8 cellular contexts compared by ENCODE assay signal in genomic region chr9:133125706-133126696, GRCh38. TPM values are rescaled to one million over a fixed set of nuclear protein-coding genes. Genes with fewer than 3 reads are reported as not detected.
A peak's percentile ranks its signal among the peaks of the same experiment; 100 is the strongest.
DNase-seq lines count a peak whose midpoint lies in the region; ATAC-seq and TF ChIP-seq lines count a peak whose summit lies in the region.

No MANE protein-coding gene starts in this region.

- H3K9me3 ChIP-seq in osteoblast (ENCODE audit: low read depth, low read length) (no peaks in the 10 kb centered on the region), Caco-2 (no peaks in the 10 kb centered on the region)

- no TSS peak for BruUV-seq in Caco-2 (replicated peaks; lab: Mats Ljungman, UMichigan)

- intact Hi-C loops in Caco-2 (cut with micrococcal nuclease; ENCODE audit: unreplicated experiment): no loop called here

- H3K4me3 Mint-ChIP-seq in IgD-negative memory B cell (peak overlapping the region; percentile 0 to 91 (median 82)), Caco-2 (ENCODE audit: unreplicated experiment) (no peak overlapping the region)

- H3K27ac ChIP-seq in cingulate gyrus (ENCODE audit: low read depth, low read length) (peak overlapping the region; percentile 91), osteoblast (ENCODE audit: low read depth, low read length) (no peak overlapping the region)

- CTCF ChIA-PET in Caco-2 (lab: Charles Lee): no interaction called here

- no peaks in the 10 kb centered on the region for H3K9me3 Mint-ChIP-seq in IgD-negative memory B cell
- no peaks in the 10 kb centered on the region for H3K9me3 Mint-ChIP-seq in Caco-2 (ENCODE audit: unreplicated experiment)

- no peak for ATAC-seq in HG03025 (IDR thresholded peaks at IDR 0.05; ENCODE audit: low FRiP score, unreplicated experiment)

- POLR2A ChIA-PET in Caco-2 (lab: Charles Lee): interaction anchor here (0.5 kb wide), 1 partner anchor 23 kb away, joined by 3 read pairs; no protein-coding TSS in a partner anchor

- H3K27ac Mint-ChIP-seq in IgD-negative memory B cell: peak overlapping the region; percentile 88 to 97 (median 97)
- H3K27ac Mint-ChIP-seq in Caco-2 (ENCODE audit: unreplicated experiment): no peak overlapping the region

- no peaks in the 10 kb centered on the region for H3K79me2 ChIP-seq in osteoblast (ENCODE audit: insufficient read depth, low read length)

- H3K27me3 ChIP-seq in GM06990 (replicated peaks; ENCODE audit: control insufficient read depth, insufficient read depth, low read length): no peaks in the 10 kb centered on the region
- peaks cover 15% of the 10 kb centered on the region for H3K27me3 ChIP-seq in osteoblast (ENCODE audit: insufficient read depth, low read length)
- H3K27me3 ChIP-seq in Caco-2 (replicated peaks; ENCODE audit: control insufficient read depth, insufficient read depth, low read length): no peaks in the 10 kb centered on the region

- peak; percentile 78 for DNase-seq in GM06990 (ENCODE audit: extremely low read depth, insufficient read length)
- peak; percentile 99 for DNase-seq in osteoblast (ENCODE audit: insufficient read length, low spot score, missing footprints)
- no peak for DNase-seq in NCI-H345 (lab: John Stamatoyannopoulos, UW)
- DNase-seq in Caco-2: no peak
- no peak for DNase-seq in stimulated activated naive CD4-positive, alpha-beta T cell treated with Interleukin-2 at 50 U/mL for 16 hours (lab: John Stamatoyannopoulos, UW)

- H3K4me3 ChIP-seq in GM06990 (replicated peaks; ENCODE audit: low read depth, low read length): peak overlapping the region; percentile 58
- H3K4me3 ChIP-seq in osteoblast (ENCODE audit: insufficient read depth, low read length): peak overlapping the region; percentile 62
- H3K4me3 ChIP-seq in Caco-2 (ENCODE audit: low read depth, low read length): no peak overlapping the region

- peaks cover 1% of the 10 kb centered on the region for H3K36me3 Mint-ChIP-seq in IgD-negative memory B cell
- peaks cover 7% of the 10 kb centered on the region for H3K36me3 Mint-ChIP-seq in Caco-2 (ENCODE audit: insufficient read depth, unreplicated experiment)

- TF ChIP-seq CTCF in GM06990 (IDR thresholded peaks at IDR 0.05; ENCODE audit: insufficient read depth, low read length, poor library complexity, severe bottlenecking) (no peak), osteoblast (IDR thresholded peaks at IDR 0.05; ENCODE audit: extremely low read depth, low read depth, low read length) (no peak), Caco-2 (IDR thresholded peaks at IDR 0.05; ENCODE audit: insufficient read depth in 1 of 2, low read depth in 1 of 2, low read length in 1 of 2, severe bottlenecking in 1 of 2, unreplicated experiment in 1 of 2) (no peak)

- peaks cover 57% of the 10 kb centered on the region for H4K20me1 ChIP-seq in osteoblast (ENCODE audit: insufficient read depth, low read length)

- H3K4me1 ChIP-seq in osteoblast (ENCODE audit: insufficient read depth, low read length): peaks cover 27% of the 10 kb centered on the region
- peaks cover 16% of the 10 kb centered on the region for H3K4me1 ChIP-seq in Caco-2

- H3K4me1 Mint-ChIP-seq in IgD-negative memory B cell (peaks cover 32 to 45% (median 33%) of the 10 kb centered on the region in 3 donors), Caco-2 (ENCODE audit: low read depth, unreplicated experiment) (peaks cover 24% of the 10 kb centered on the region)

- peak overlapping the region; percentile 59 for H3K4me2 ChIP-seq in osteoblast (ENCODE audit: insufficient read depth, low read length)

- H3K36me3 ChIP-seq in GM06990 (ENCODE audit: control insufficient read depth, insufficient read depth, low read length): no peaks in the 10 kb centered on the region; the same call in 1 of the 2 replicates
- no peaks in the 10 kb centered on the region for H3K36me3 ChIP-seq in osteoblast (ENCODE audit: insufficient read depth, low read length)
- no peaks in the 10 kb centered on the region for H3K36me3 ChIP-seq in Caco-2 (ENCODE audit: control insufficient read depth, insufficient read depth, low read length)

- H3K27me3 Mint-ChIP-seq in IgD-negative memory B cell: no peaks in the 10 kb centered on the region
- H3K27me3 Mint-ChIP-seq in Caco-2 (ENCODE audit: insufficient read depth, unreplicated experiment): no peaks in the 10 kb centered on the region

- H2AFZ ChIP-seq in osteoblast (ENCODE audit: low read length): no peak overlapping the region

RNA-seq across cellular contexts. Expression of gene RALGDS, which starts 5.0 kb away (rescaled TPM):
- 16.9 TPM for polyA plus RNA-seq in IgD-negative memory B cell
- total RNA-seq in osteoblast (11.2 and 12.7 TPM in 2 replicates), Caco-2 (2022) (18.7 and 19.7 TPM in 2 replicates)

RNA-seq across cellular contexts. Expression of gene GBGT1, which starts 37.7 kb away (rescaled TPM):
- 1.7 TPM for polyA plus RNA-seq in IgD-negative memory B cell
- total RNA-seq in osteoblast (3.3 and 3.8 TPM in 2 replicates), Caco-2 (2022) (0.14 and 0.16 TPM in 2 replicates)

Comparison
In these comparisons a context has a peak if more than half of its experiments do, and no peak if none do; other contexts are left out.
1. DNase-seq: peak in GM06990 (single experiment) and osteoblast (single experiment); none in NCI-H345 (single experiment), Caco-2 (0 of 2) and stimulated activated naive CD4-positive, alpha-beta T cell treated with Interleukin-2 at 50 U/mL for 16 hours (single experiment).